Comparison of ENCODE assay signal across 1 cellular context in genomic region chr4:40492747-40493146, GRCh38.
TF ChIP-seq lines count a peak whose summit lies in the region.

No MANE protein-coding gene starts in this region.

TF ChIP-seq in SK-N-SH treated with all-trans-retinoic acid at 6 μM for 48 hours, 23 proteins besides CTCF, POLR2A, EP300 and RAD21 (continued from another document):
- TF ChIP-seq, protein P1, sequence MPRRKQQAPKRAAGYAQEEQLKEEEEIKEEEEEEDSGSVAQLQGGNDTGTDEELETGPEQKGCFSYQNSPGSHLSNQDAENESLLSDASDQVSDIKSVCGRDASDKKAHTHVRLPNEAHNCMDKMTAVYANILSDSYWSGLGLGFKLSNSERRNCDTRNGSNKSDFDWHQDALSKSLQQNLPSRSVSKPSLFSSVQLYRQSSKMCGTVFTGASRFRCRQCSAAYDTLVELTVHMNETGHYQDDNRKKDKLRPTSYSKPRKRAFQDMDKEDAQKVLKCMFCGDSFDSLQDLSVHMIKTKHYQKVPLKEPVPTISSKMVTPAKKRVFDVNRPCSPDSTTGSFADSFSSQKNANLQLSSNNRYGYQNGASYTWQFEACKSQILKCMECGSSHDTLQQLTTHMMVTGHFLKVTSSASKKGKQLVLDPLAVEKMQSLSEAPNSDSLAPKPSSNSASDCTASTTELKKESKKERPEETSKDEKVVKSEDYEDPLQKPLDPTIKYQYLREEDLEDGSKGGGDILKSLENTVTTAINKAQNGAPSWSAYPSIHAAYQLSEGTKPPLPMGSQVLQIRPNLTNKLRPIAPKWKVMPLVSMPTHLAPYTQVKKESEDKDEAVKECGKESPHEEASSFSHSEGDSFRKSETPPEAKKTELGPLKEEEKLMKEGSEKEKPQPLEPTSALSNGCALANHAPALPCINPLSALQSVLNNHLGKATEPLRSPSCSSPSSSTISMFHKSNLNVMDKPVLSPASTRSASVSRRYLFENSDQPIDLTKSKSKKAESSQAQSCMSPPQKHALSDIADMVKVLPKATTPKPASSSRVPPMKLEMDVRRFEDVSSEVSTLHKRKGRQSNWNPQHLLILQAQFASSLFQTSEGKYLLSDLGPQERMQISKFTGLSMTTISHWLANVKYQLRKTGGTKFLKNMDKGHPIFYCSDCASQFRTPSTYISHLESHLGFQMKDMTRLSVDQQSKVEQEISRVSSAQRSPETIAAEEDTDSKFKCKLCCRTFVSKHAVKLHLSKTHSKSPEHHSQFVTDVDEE (CRISPR knock-in tag; IDR thresholded peaks at IDR 0.05): no peak
- TF ChIP-seq ISL1 (CRISPR knock-in tag; IDR thresholded peaks at IDR 0.05): no peak
- no peak for TF ChIP-seq ZFP3 (CRISPR knock-in tag; IDR thresholded peaks at IDR 0.05)
- TF ChIP-seq ZC3H10 (CRISPR knock-in tag; IDR thresholded peaks at IDR 0.05): no peak
- TF ChIP-seq OSR1 (CRISPR knock-in tag; IDR thresholded peaks at IDR 0.05): no peak
- TF ChIP-seq TOX (CRISPR knock-in tag; IDR thresholded peaks at IDR 0.05; ENCODE audit: borderline replicate concordance): no peak
- TF ChIP-seq TCF4 (CRISPR knock-in tag; IDR thresholded peaks at IDR 0.05; ENCODE audit: borderline replicate concordance): no peak
- TF ChIP-seq BACH2 (CRISPR knock-in tag; IDR thresholded peaks at IDR 0.05; ENCODE audit: borderline replicate concordance): no peak
